23 cellular contexts compared by ENCODE assay signal in genomic region chr3:194852345-194852744, GRCh38.
"Had no signal": no experiment of that assay in that cellular context is flagged by ENCODE, and none has a peak within 500 bp of the region (broad histone marks: within the 10 kb centered on the region; RNA-seq: fewer than 3 reads in every experiment).

No MANE protein-coding gene starts in this region.

- H3K27me3 Mint-ChIP-seq: stimulated activated naive CD8-positive, alpha-beta T cell treated with anti-CD3 and anti-CD28 coated beads, Interleukin-15, Interleukin-2, amounts not matched to agents 100 ng/mL and 50 ng/mL, for 24 hours had no signal

- H3K9me3 Mint-ChIP-seq: mesothelial cell of epicardium; natural killer cell; stimulated activated effector memory CD8-positive, alpha-beta T cell treated with anti-CD3 and anti-CD28 coated beads, Interleukin-12 subunit alpha, Interleukin-12 subunit beta, amount 100 ng/mL, for 72 hours; stimulated activated naive CD8-positive, alpha-beta T cell treated with anti-CD3 and anti-CD28 coated beads, Interleukin-15, Interleukin-2, amounts not matched to agents 100 ng/mL and 50 ng/mL, for 24 hours had no signal

- H3K9me3 ChIP-seq: left ventricle myocardium inferior, neutrophil, right atrium auricular region, right lobe of liver, suprapubic skin, tibial nerve, upper lobe of left lung, vagina had no signal

- H3K27me3 ChIP-seq: neural progenitor cell, neutrophil, right atrium auricular region, right lobe of liver, suprapubic skin, tibial nerve, upper lobe of left lung, vagina had no signal

- H3K27ac ChIP-seq: left ventricle myocardium inferior, neural progenitor cell, neutrophil, right atrium auricular region, right lobe of liver, skin epidermis, suprapubic skin, tibial nerve, upper lobe of left lung, vagina had no signal

- H3K4me3 ChIP-seq: left ventricle myocardium inferior, lung, neural progenitor cell, right atrium auricular region, right lobe of liver, skin epidermis, suprapubic skin, tibial nerve, upper lobe of left lung, vagina had no signal

- H3K4me1 Mint-ChIP-seq: naive B cell; natural killer cell; stimulated activated effector memory CD8-positive, alpha-beta T cell treated with anti-CD3 and anti-CD28 coated beads, Interleukin-12 subunit alpha, Interleukin-12 subunit beta, amount 100 ng/mL, for 72 hours had no signal

- H3K27ac Mint-ChIP-seq: mesothelial cell of epicardium; natural killer cell; nephron progenitor cell; neural progenitor cell; stimulated activated effector memory CD8-positive, alpha-beta T cell treated with anti-CD3 and anti-CD28 coated beads, Interleukin-12 subunit alpha, Interleukin-12 subunit beta, amount 100 ng/mL, for 72 hours; stimulated activated naive CD8-positive, alpha-beta T cell treated with anti-CD3 and anti-CD28 coated beads, Interleukin-15, Interleukin-2, amounts not matched to agents 100 ng/mL and 50 ng/mL, for 24 hours had no signal

- DNase-seq: hippocampal formation; kidney; left ventricle myocardium inferior; mesendoderm; naive B cell; natural killer cell; occipital lobe; right lobe of liver; stimulated activated CD4-positive, alpha-beta T cell treated with anti-CD3 and anti-CD28 coated beads, Interleukin-4, amount 100 ng/mL, for 24 hours; stimulated activated naive CD4-positive, alpha-beta T cell; upper lobe of left lung had no signal

- ATAC-seq: natural killer cell; stimulated activated effector memory CD8-positive, alpha-beta T cell treated with anti-CD3 and anti-CD28 coated beads, Interleukin-12 subunit alpha, Interleukin-12 subunit beta, amount 100 ng/mL, for 72 hours had no signal

- H2AFZ ChIP-seq: neural progenitor cell had no signal

- H3K4me3 Mint-ChIP-seq: mesothelial cell of epicardium; naive B cell; natural killer cell; nephron progenitor cell; neural progenitor cell; stimulated activated effector memory CD8-positive, alpha-beta T cell treated with anti-CD3 and anti-CD28 coated beads, Interleukin-12 subunit alpha, Interleukin-12 subunit beta, amount 100 ng/mL, for 72 hours; stimulated activated naive CD8-positive, alpha-beta T cell treated with anti-CD3 and anti-CD28 coated beads, Interleukin-15, Interleukin-2, amounts not matched to agents 100 ng/mL and 50 ng/mL, for 24 hours had no signal

- H3K9ac ChIP-seq: neural progenitor cell had no signal

- H3K36me3 Mint-ChIP-seq: mesothelial cell of epicardium; naive B cell; natural killer cell; neural progenitor cell; stimulated activated effector memory CD8-positive, alpha-beta T cell treated with anti-CD3 and anti-CD28 coated beads, Interleukin-12 subunit alpha, Interleukin-12 subunit beta, amount 100 ng/mL, for 72 hours had no signal

- FAIRE-seq: kidney had no signal

- H3K36me3 ChIP-seq: left ventricle myocardium inferior, neural progenitor cell, neutrophil, right atrium auricular region, right lobe of liver, suprapubic skin, tibial nerve, upper lobe of left lung, vagina had no signal

- H3K4me2 ChIP-seq: neural progenitor cell had no signal
